ENCODE assay signal across 8 cellular contexts in the genomic region with DNA sequence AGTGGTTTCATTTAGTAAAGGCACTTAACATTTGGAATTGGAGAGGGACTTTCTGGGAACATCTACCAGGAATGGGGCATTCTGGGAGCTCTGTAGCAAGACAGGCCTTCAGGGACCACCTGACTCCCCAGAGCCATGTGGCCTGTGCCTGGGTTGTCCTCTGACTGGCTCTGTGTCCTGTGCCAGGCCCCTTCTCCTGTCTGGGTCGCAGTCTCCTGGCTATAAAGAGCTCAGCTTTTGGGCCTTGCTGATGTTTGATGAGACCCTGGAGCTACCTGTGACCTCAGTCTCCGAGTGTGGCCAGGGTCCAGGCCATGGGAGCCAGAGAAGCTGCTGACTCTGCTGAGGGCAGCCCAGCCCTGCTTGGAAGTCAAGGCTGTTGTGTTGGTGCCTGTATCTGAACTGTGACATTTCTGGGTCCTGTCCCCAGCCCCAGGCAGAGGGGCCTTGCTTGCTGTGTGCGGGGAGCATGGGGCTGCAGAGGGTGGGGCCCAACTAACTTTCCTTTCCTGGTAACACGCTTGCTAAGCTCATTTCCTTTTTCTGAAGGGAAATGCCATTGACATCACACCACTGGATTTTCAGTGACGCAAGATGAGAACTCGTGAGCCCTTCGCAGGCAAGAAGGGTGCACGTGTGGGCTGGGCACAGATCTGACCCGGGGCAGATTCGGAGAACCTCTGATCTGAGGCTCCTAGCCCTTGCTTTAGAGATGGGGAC. TPM values are rescaled to one million over a fixed set of nuclear protein-coding genes. Genes with fewer than 3 reads are reported as not detected.
DNase-seq lines count a peak whose midpoint lies in the region; ATAC-seq and TF ChIP-seq lines count a peak whose summit lies in the region.

No MANE protein-coding gene starts in this region.

- peak; percentile 75 for DNase-seq in activated effector memory CD4-positive, alpha-beta T cell treated with anti-CD3 and anti-CD28 coated beads, Interleukin-2, amount 50 U/mL, for 16 hours
- no peak for DNase-seq in activated effector memory CD4-positive, alpha-beta T cell treated with Interleukin-2 at 50 U/mL for 16 hours
- DNase-seq in colonic mucosa, result no peak
- peak; percentile 89 for DNase-seq in mesenteric fat pad (ENCODE audit: low spot score)
- peak; percentile 60 for DNase-seq in ureter (ENCODE audit: low spot score)
- no peak for DNase-seq in amniotic stem cell (lab: John Stamatoyannopoulos, UW)
- DNase-seq in GM19240 (ENCODE audit: insufficient read length, low spot score), result no peak

- H3K4me3 ChIP-seq in colonic mucosa, result no peak overlapping the region

- no peaks in the 10 kb centered on the region for H3K9me3 ChIP-seq in colonic mucosa

- H3K36me3 ChIP-seq in colonic mucosa, result no peaks in the 10 kb centered on the region

- intact Hi-C loops in colonic mucosa (cut with DNase I), result no loop called here

- H3K27me3 ChIP-seq in colonic mucosa, result no peaks in the 10 kb centered on the region

- peak overlapping the region; percentile 49 for H3K27ac ChIP-seq in colonic mucosa

- no peak for ATAC-seq in GM21786 (IDR thresholded peaks at IDR 0.05; ENCODE audit: unreplicated experiment)

- no peak for TF ChIP-seq CTCF in colonic mucosa (IDR thresholded peaks at IDR 0.05)

- no peaks in the 10 kb centered on the region for H3K4me1 ChIP-seq in colonic mucosa

- peak overlapping the region in 1 of 2 donors; percentile 5 for H3K9ac ChIP-seq in colonic mucosa (ENCODE audit: low read depth in 2 of 2, low read length in 2 of 2)

RNA-seq across cellular contexts. Expression of a gene that starts 41.3 kb away (rescaled TPM):
- 10 to 100 TPM in 1 of 2 donors, 1 to 10 TPM in 1; 5.9 to 26.8 TPM for total RNA-seq in colonic mucosa
- 136 TPM for total RNA-seq in mesenteric fat pad
- total RNA-seq in ureter, result 83.7 TPM

Comparison
In these comparisons a context has a peak if more than half of its experiments do, and no peak if none do; other contexts are left out.
1. DNase-seq: peak in activated effector memory CD4-positive, alpha-beta T cell treated with anti-CD3 and anti-CD28 coated beads, Interleukin-2, amount 50 U/mL, for 16 hours (single experiment), mesenteric fat pad (single experiment) and ureter (single experiment); none in activated effector memory CD4-positive, alpha-beta T cell treated with Interleukin-2 at 50 U/mL for 16 hours (single experiment), colonic mucosa (single experiment), amniotic stem cell (single experiment) and GM19240 (single experiment).